In genomic region chr4:15744016-15744415, GRCh38 we compare ENCODE assay signal across 21 cellular contexts. TPM values are rescaled to one million over a fixed set of nuclear protein-coding genes. Genes with fewer than 3 reads are reported as not detected.
"Had no signal": no experiment of that assay in that cellular context is flagged by ENCODE, and none has a peak within 500 bp of the region (broad histone marks: within the 10 kb centered on the region; RNA-seq: fewer than 3 reads in every experiment).

No MANE protein-coding gene starts in this region.

- H3K9me3 ChIP-seq: thyroid gland, upper lobe of right lung had no signal

- H3K27me3 ChIP-seq: esophagus squamous epithelium, heart left ventricle, right atrium auricular region, stomach, thyroid gland, upper lobe of right lung had no signal

- H3K27ac ChIP-seq: epithelial cell of prostate, esophagus squamous epithelium, heart left ventricle, right atrium auricular region, stomach, thyroid gland, upper lobe of right lung had no signal

- DNase-seq: activated CD4-positive, alpha-beta T cell treated with anti-CD3 and anti-CD28 coated beads for 4 hours; activated CD4-positive, alpha-beta T cell treated with anti-CD3 and anti-CD28 coated beads, Interleukin-2, amount 50 U/mL, for 4 hours; activated naive CD4-positive, alpha-beta T cell treated with Interleukin-2 at 50 U/mL for 16 hours; activated T-cell treated with anti-CD3 and anti-CD28 coated beads for 4 hours; activated T-cell treated with anti-CD3 and anti-CD28 coated beads, Interleukin-2, amount 50 U/mL, for 72 hours; dermis blood vessel endothelial cell; effector CD8-positive, alpha-beta T cell; esophagus squamous epithelium; heart left ventricle; midbrain; naive thymus-derived CD4-positive, alpha-beta T cell; occipital lobe; stimulated activated CD4-positive, alpha-beta T cell treated with anti-CD3 and anti-CD28 coated beads, Interleukin-1b, Interleukin-23, amount 100 ng/mL, for 48 hours; stimulated activated naive B cell treated with anti-CD40 and anti-IgM and Interleukin-4, amounts not matched to agents 10 μg/mL and 1 μg/mL and 100 μg/mL, for 72 hours; stomach; thyroid gland; upper lobe of right lung had no signal

- ATAC-seq: activated T-cell treated with anti-CD3 and anti-CD28 coated beads, Interleukin-2, amount 50 U/mL, for 72 hours; heart left ventricle; naive thymus-derived CD4-positive, alpha-beta T cell; stimulated activated naive B cell treated with anti-CD40 and anti-IgM and Interleukin-4, amounts not matched to agents 10 μg/mL and 1 μg/mL and 100 μg/mL, for 72 hours; upper lobe of right lung had no signal

- H3K4me2 ChIP-seq: smooth muscle cell had no signal

- H3K4me3 ChIP-seq: esophagus squamous epithelium, heart left ventricle, right atrium auricular region, smooth muscle cell, stomach, thyroid gland, upper lobe of right lung had no signal

- H3K36me3 ChIP-seq: esophagus squamous epithelium, heart left ventricle, right atrium auricular region, stomach, thyroid gland, upper lobe of right lung had no signal

- H3K4me1 ChIP-seq: esophagus squamous epithelium, heart left ventricle, right atrium auricular region, stomach, upper lobe of right lung had no signal

RNA-seq across cellular contexts. Expression of gene CD38, which starts 34.1 kb away (rescaled TPM):
- total RNA-seq: bronchial epithelial cell, smooth muscle cell had no signal
